8 cellular contexts compared by ENCODE assay signal in the genomic region with DNA sequence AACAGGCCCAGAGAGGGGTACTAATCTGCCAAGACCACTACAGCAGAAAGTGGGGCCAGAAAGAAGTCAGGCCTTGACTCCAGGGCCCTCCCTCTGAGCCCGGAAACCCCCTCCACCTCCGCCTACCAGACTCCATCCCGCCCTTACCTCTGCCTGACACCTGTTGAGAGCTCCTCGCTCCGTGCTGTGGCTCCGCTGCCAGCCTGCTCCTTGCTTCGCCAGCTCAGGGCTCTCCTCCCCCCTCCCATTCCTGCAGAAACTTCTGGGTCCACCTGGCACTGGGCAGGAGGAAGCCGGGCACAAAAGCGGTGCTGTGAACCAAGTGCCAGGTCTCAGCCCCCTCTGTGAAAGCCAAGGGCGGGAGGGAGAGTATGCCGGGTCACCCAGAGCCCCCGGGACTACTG.
A peak's percentile ranks its signal among the peaks of the same experiment; 100 is the strongest.
DNase-seq lines count a peak whose midpoint lies in the region; ATAC-seq and TF ChIP-seq lines count a peak whose summit lies in the region.

No MANE protein-coding gene starts in this region.

- peak overlapping the region; percentile 81 for H3K4me2 ChIP-seq in DOHH2 (ENCODE audit: low read length)

- no peaks in the 10 kb centered on the region for H3K9me3 ChIP-seq in DOHH2 (ENCODE audit: control insufficient read depth, insufficient read depth, low read length)

- H3F3A ChIP-seq in DOHH2 (ENCODE audit: control insufficient read depth, insufficient read depth) = peaks cover 28% of the 10 kb centered on the region

- no peaks in the 10 kb centered on the region; the same call in 1 of the 2 replicates for H3K79me2 ChIP-seq in DOHH2 (ENCODE audit: control insufficient read depth, low read length)

- H3K27ac ChIP-seq in DOHH2 (ENCODE audit: low read depth, low read length) (peak overlapping the region; percentile 93), caudate nucleus (ENCODE audit: low read depth, low read length) (peak overlapping the region; percentile 94), rectal smooth muscle tissue (ENCODE audit: low read depth, low read length) (no peak overlapping the region)

- H4K20me1 ChIP-seq in DOHH2 (ENCODE audit: control insufficient read depth, insufficient read depth, low read depth, low read length) = no peaks in the 10 kb centered on the region

- H3K36me3 ChIP-seq in DOHH2 (ENCODE audit: control insufficient read depth, low read length) (peaks cover 44% of the 10 kb centered on the region), rectal smooth muscle tissue (ENCODE audit: control insufficient read depth, insufficient read depth, low read length) (no peaks in the 10 kb centered on the region)

- TF ChIP-seq CTCF in DOHH2 (IDR thresholded peaks at IDR 0.05; ENCODE audit: low read depth, low read length, poor library complexity, severe bottlenecking) = no peak

- peak; percentile 67 to 73 for ATAC-seq in activated CD4-positive, CD25-positive, alpha-beta regulatory T cell treated with anti-CD3 and anti-CD28 coated beads, Interleukin-2, amount 50 U/mL, for 24 hours

- no peaks in the 10 kb centered on the region for H3K9me2 ChIP-seq in DOHH2 (replicated peaks; ENCODE audit: control insufficient read depth, low read length)

- H3K27me3 ChIP-seq in DOHH2 (ENCODE audit: control insufficient read depth, low read length) (no peaks in the 10 kb centered on the region), rectal smooth muscle tissue (ENCODE audit: control insufficient read depth, insufficient read depth, low read length) (no peaks in the 10 kb centered on the region)

- DNase-seq in caudate nucleus (lab: John Stamatoyannopoulos, UW) (peak in 25 of 61 donors; percentile 12 to 75 (median 42)), UCSD-AML1 (lab: John Stamatoyannopoulos, UW; ENCODE audit: unreplicated experiment) (no peak), NOMO-1 treated with dmso at 0.1 percent for 144 hours (lab: John Stamatoyannopoulos, UW; ENCODE audit: unreplicated experiment) (no peak), NCI-H1436 (lab: John Stamatoyannopoulos, UW) (no peak), NCI-H1930 (lab: John Stamatoyannopoulos, UW) (no peak)

- H3K4me1 ChIP-seq in DOHH2 (ENCODE audit: control insufficient read depth, low read length) (peaks cover 65% of the 10 kb centered on the region), rectal smooth muscle tissue (ENCODE audit: control insufficient read depth, insufficient read depth, low read length) (no peaks in the 10 kb centered on the region)

- peak overlapping the region; percentile 66 for H3K9ac ChIP-seq in rectal smooth muscle tissue (ENCODE audit: low read length)

- H3K4me3 ChIP-seq in DOHH2 (ENCODE audit: low read length) = peak overlapping the region; percentile 59
- peak overlapping the region; percentile 54 for H3K4me3 ChIP-seq in rectal smooth muscle tissue (ENCODE audit: low read length)
